32 cellular contexts compared by ENCODE assay signal in genomic region chr21:43832158-43832550, GRCh38.
"Had no signal": no experiment of that assay in that cellular context is flagged by ENCODE, and none has a peak within 500 bp of the region (broad histone marks: within the 10 kb centered on the region; RNA-seq: fewer than 3 reads in every experiment).

No MANE protein-coding gene starts in this region.

- H3K4me1 ChIP-seq: Peyer's patch had no signal

- H3K4me3 ChIP-seq: MG63, Peyer's patch had no signal

- H3K36me3 Mint-ChIP-seq: activated CD8-positive, alpha-beta memory T cell treated with anti-CD3 and anti-CD28 coated beads, Interleukin-2, amount 10 ng/mL, durations not matched to agents 7 days and 5 days had no signal

- H3K4me3 Mint-ChIP-seq: activated CD4-positive, alpha-beta memory T cell treated with anti-CD3 and anti-CD28 coated beads, Interleukin-2, amount 10 ng/mL, durations not matched to agents 7 days and 5 days; activated CD8-positive, alpha-beta memory T cell treated with anti-CD3 and anti-CD28 coated beads, Interleukin-2, amount 10 ng/mL, durations not matched to agents 7 days and 5 days; activated naive CD8-positive, alpha-beta T cell treated with anti-CD3 and anti-CD28 coated beads for 36 hours had no signal

- H3K9me3 ChIP-seq: Peyer's patch had no signal

- H3K9me3 Mint-ChIP-seq: activated CD4-positive, alpha-beta memory T cell treated with anti-CD3 and anti-CD28 coated beads, Interleukin-2, amount 10 ng/mL, durations not matched to agents 7 days and 5 days; activated naive CD8-positive, alpha-beta T cell treated with anti-CD3 and anti-CD28 coated beads for 36 hours had no signal

- H3K27me3 ChIP-seq: Peyer's patch had no signal

- DNase-seq: activated CD4-positive, alpha-beta memory T cell treated with anti-CD3 and anti-CD28 coated beads, Interleukin-2, amount 10 ng/mL, durations not matched to agents 7 days and 5 days; activated CD4-positive, alpha-beta T cell treated with anti-CD3 and anti-CD28 coated beads for 1 hour; activated CD4-positive, alpha-beta T cell treated with anti-CD3 and anti-CD28 coated beads for 48 hours; activated CD4-positive, CD25-positive, alpha-beta regulatory T cell; activated CD8-positive, alpha-beta memory T cell treated with anti-CD3 and anti-CD28 coated beads for 24 hours; activated CD8-positive, alpha-beta memory T cell treated with anti-CD3 and anti-CD28 coated beads, Interleukin-2, amount 10 ng/mL, durations not matched to agents 7 days and 5 days; activated CD8-positive, alpha-beta memory T cell treated with anti-CD3 and anti-CD28 coated beads, Interleukin-2, amount 50 U/mL, for 48 hours; activated effector memory CD4-positive, alpha-beta T cell treated with Interleukin-2 at 50 U/mL for 16 hours; activated naive CD4-positive, alpha-beta T cell; activated naive CD4-positive, alpha-beta T cell treated with anti-CD3 and anti-CD28 coated beads, Interleukin-2, amount 50 U/mL, for 16 hours; activated naive CD8-positive, alpha-beta T cell treated with anti-CD3 and anti-CD28 coated beads for 36 hours; activated T-cell treated with anti-CD3 and anti-CD28 coated beads, Interleukin-2, amount 50 U/mL, for 48 hours; amniotic stem cell; aorta; brain microvascular endothelial cell; central memory CD4-positive, alpha-beta T cell; Kasumi-1; MG63; NCI-H1048; NCI-H1105 treated with DMSO at 0.1 percent for 48 hours; NCI-H1436; NCI-H1694 treated with DMSO at 0.1 percent for 48 hours; NCI-H2029; NCI-H345; NCI-H524 treated with DMSO at 0.1 percent for 48 hours; NK-92 treated with Interleukin-12 subunit alpha and Interleukin-12 subunit beta, amount 100 ng/mL, for 24 hours; PC-3; RPMI8226; SHP77 treated with DMSO at 0.1 percent for 48 hours; T1000; WERI-Rb-1 had no signal

- H3K36me3 ChIP-seq: brain microvascular endothelial cell, MG63, Peyer's patch, WERI-Rb-1 had no signal

- ATAC-seq: activated CD8-positive, alpha-beta memory T cell treated with anti-CD3 and anti-CD28 coated beads, Interleukin-2, amount 10 ng/mL, durations not matched to agents 7 days and 5 days; PC-3 had no signal

- H3K27ac ChIP-seq: brain microvascular endothelial cell, Peyer's patch, WERI-Rb-1 had no signal

- H3K27ac Mint-ChIP-seq: activated CD4-positive, alpha-beta memory T cell treated with anti-CD3 and anti-CD28 coated beads, Interleukin-2, amount 10 ng/mL, durations not matched to agents 7 days and 5 days; activated CD8-positive, alpha-beta memory T cell treated with anti-CD3 and anti-CD28 coated beads, Interleukin-2, amount 10 ng/mL, durations not matched to agents 7 days and 5 days; activated naive CD8-positive, alpha-beta T cell treated with anti-CD3 and anti-CD28 coated beads for 36 hours had no signal
